ENCODE assay signal across 8 cellular contexts in genomic region chr9:93346240-93347112, GRCh38.
A peak's percentile ranks its signal among the peaks of the same experiment; 100 is the strongest.
DNase-seq lines count a peak whose midpoint lies in the region; ATAC-seq, FAIRE-seq and TF ChIP-seq lines count a peak whose summit lies in the region.

No MANE protein-coding gene starts in this region.

- H3K27ac ChIP-seq in HUES64 (ENCODE audit: low read depth, low read length) (peak overlapping the region; percentile 42; the same call in 1 of the 2 replicates), ascending aorta (no peak overlapping the region), gastrocnemius medialis (no peak overlapping the region)

- intact Hi-C loops in ascending aorta (cut with DNase I) (no loop called here), gastrocnemius medialis (cut with DNase I; ENCODE audit: low total_unique reads) (no loop called here)

- H3K4me1 ChIP-seq in HUES64 (ENCODE audit: insufficient read depth, low read length), result peaks cover 26% of the 10 kb centered on the region; the same call in 1 of the 2 replicates
- no peaks in the 10 kb centered on the region for H3K4me1 ChIP-seq in ascending aorta
- H3K4me1 ChIP-seq in gastrocnemius medialis, result peaks cover 0 to 8% of the 10 kb centered on the region in 2 donors

- peaks cover 25% of the 10 kb centered on the region; the same call in 1 of the 2 replicates for H3K27me3 ChIP-seq in HUES64 (ENCODE audit: insufficient read depth, low read length)
- no peaks in the 10 kb centered on the region for H3K27me3 ChIP-seq in ascending aorta
- peaks cover 2 to 17% (median 13%) of the 10 kb centered on the region in 3 donors for H3K27me3 ChIP-seq in gastrocnemius medialis

- TF ChIP-seq CTCF in ascending aorta (IDR thresholded peaks at IDR 0.05), result no peak
- TF ChIP-seq CTCF in gastrocnemius medialis (IDR thresholded peaks at IDR 0.05 in 4 of 5, conservative IDR thresholded peaks at IDR 0.05 in 1 of 5), result no peak
- no peak for TF ChIP-seq CTCF in D721Med (IDR thresholded peaks at IDR 0.05; ENCODE audit: insufficient read depth, missing control alignments)

- 0 out of 2 replicates have a peak, but pooled peaks cover 3% of the 10 kb centered on the region for H3K36me3 ChIP-seq in HUES64 (ENCODE audit: insufficient read depth, low read length)
- no peaks in the 10 kb centered on the region for H3K36me3 ChIP-seq in ascending aorta
- H3K36me3 ChIP-seq in gastrocnemius medialis, result no peaks in the 10 kb centered on the region

- in situ Hi-C loops in gastrocnemius medialis (cut with MboI; ENCODE audit: low sequenced_read_pairs in 4 of 4), result no loop called here

- H3K9me3 ChIP-seq in HUES64 (ENCODE audit: insufficient read depth, low read depth, low read length) (no peaks in the 10 kb centered on the region), ascending aorta (no peaks in the 10 kb centered on the region), gastrocnemius medialis (no peaks in the 10 kb centered on the region)

- no peak for TF ChIP-seq POLR2A in gastrocnemius medialis (IDR thresholded peaks at IDR 0.05)

- DNase-seq in ascending aorta (ENCODE audit: low spot score in 2 of 2), result no peak
- DNase-seq in iPS-NIHi7 (ENCODE audit: extremely low spot score), result peak; percentile 64
- no peak for DNase-seq in gastrocnemius medialis
- no peak for DNase-seq in NCI-H1105 (lab: John Stamatoyannopoulos, UW)
- DNase-seq in EL, result no peak
- DNase-seq in D721Med (ENCODE audit: insufficient read length, low spot score), result no peak

- WGBS in HUES64, result 5% methylated on average over 63 of the region's 64 CpGs

- H3K4me3 ChIP-seq in HUES64 (ENCODE audit: low read length) (peak overlapping the region; percentile 52), ascending aorta (peak overlapping the region; percentile 41 to 62), gastrocnemius medialis (peak overlapping the region; percentile 47 to 70 (median 48))

- H3K9ac ChIP-seq in HUES64 (ENCODE audit: low read depth, low read length), result peak overlapping the region; percentile 62

- no peak for FAIRE-seq in D721Med (lab: Jason Lieb, UNC)

- ATAC-seq in gastrocnemius medialis, result no peak
- no peak for ATAC-seq in GM19467 (IDR thresholded peaks at IDR 0.05; ENCODE audit: unreplicated experiment)
